In the genomic region with DNA sequence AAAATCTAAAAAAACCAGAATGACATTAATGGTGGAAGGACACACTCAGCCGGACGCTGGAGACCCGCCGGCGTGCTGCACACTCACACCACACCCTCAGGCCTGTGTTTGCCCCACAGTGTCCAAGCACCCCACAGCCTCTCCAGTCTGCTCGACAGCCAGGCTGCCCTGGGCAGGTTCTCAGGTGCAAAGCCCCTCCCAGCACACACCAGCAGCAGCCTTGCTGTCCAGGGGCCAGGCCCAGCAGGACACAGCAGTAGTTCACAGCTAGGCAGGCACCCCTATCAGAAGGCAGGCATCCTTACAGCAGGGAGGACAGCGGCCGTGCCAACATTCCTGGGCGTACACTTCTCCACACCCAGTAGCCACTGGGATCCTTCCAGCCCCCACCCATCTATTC, we compare ENCODE assay signal across 23 cellular contexts. TPM values are rescaled to one million over a fixed set of nuclear protein-coding genes. Genes with fewer than 3 reads are reported as not detected.
A peak's percentile ranks its signal among the peaks of the same experiment; 100 is the strongest.
DNase-seq lines count a peak whose midpoint lies in the region; ATAC-seq and TF ChIP-seq lines count a peak whose summit lies in the region.
"Had no signal": no experiment of that assay in that cellular context is flagged by ENCODE, and none has a peak within 500 bp of the region (broad histone marks: within the 10 kb centered on the region; RNA-seq: fewer than 3 reads in every experiment).

No MANE protein-coding gene starts in this region.

- H3K9me3 ChIP-seq in HEK293 (ENCODE audit: control insufficient read depth, insufficient read depth, low read depth, low read length) (no peaks in the 10 kb centered on the region), adipocyte (ENCODE audit: control insufficient read depth, low read length) (no peaks in the 10 kb centered on the region), mucosa of descending colon (no peaks in the 10 kb centered on the region), stomach smooth muscle (ENCODE audit: control insufficient read depth in 2 of 2, low read length in 2 of 2) (no peaks in the 10 kb centered on the region)
- H3K9me3 ChIP-seq: Peyer's patch, SJCRH30 had no signal

- H3K4me1 ChIP-seq in HEK293 (ENCODE audit: control insufficient read depth, insufficient read depth, low read length) (no peaks in the 10 kb centered on the region; the same call in 1 of the 2 replicates), adipocyte (ENCODE audit: control insufficient read depth, insufficient read depth, low read length) (peaks cover 33% of the 10 kb centered on the region), mucosa of descending colon (ENCODE audit: low read depth) (peaks cover 14% of the 10 kb centered on the region), stomach smooth muscle (ENCODE audit: control insufficient read depth, insufficient read depth, low read length) (peaks cover 20% of the 10 kb centered on the region)

- no peaks in the 10 kb centered on the region for H3K27me3 ChIP-seq in adipocyte (replicated peaks; ENCODE audit: control insufficient read depth, insufficient read depth, low read length)
- H3K27me3 ChIP-seq in stomach smooth muscle (ENCODE audit: control insufficient read depth in 1 of 2, insufficient read depth in 2 of 2, low read length in 2 of 2): no peaks in the 10 kb centered on the region
- H3K27me3 ChIP-seq: Peyer's patch, SJCRH30 had no signal

- H3K4me3 ChIP-seq in HEK293 (ENCODE audit: low read depth, low read length) (no peak overlapping the region), adipocyte (ENCODE audit: low read length) (no peak overlapping the region), mucosa of descending colon (no peak overlapping the region), stomach smooth muscle (ENCODE audit: low read length in 2 of 2) (no peak overlapping the region)
- H3K4me3 ChIP-seq: SJCRH30 had no signal

- CTCF ChIA-PET in HEK293 (lab: Yijun Ruan, JAX): interaction anchor here (0.6 to 3.0 kb wide), 12 partner anchors 10 to 450 kb away, joined by 3 to 18 read pairs (median 5); partner anchors contain the start of gene ESS2

- H3K27ac ChIP-seq in HEK293 (ENCODE audit: extremely low read depth, low read depth, low read length) (no peak overlapping the region), stomach smooth muscle (ENCODE audit: low read length) (peak overlapping the region; percentile 76)
- H3K27ac ChIP-seq: KMS-11, SJCRH30 had no signal

- POLR2A ChIA-PET in HEK293 (lab: Yijun Ruan, JAX): interaction anchor here (1.1 to 3.2 kb wide), 4 partner anchors 36 to 299 kb away, joined by 3 to 26 read pairs (median 21); partner anchors contain the start of genes CDC45, ESS2, HIRA and MRPL40

- H3K9ac ChIP-seq in adipocyte (ENCODE audit: low read length) (peak overlapping the region; percentile 1), stomach smooth muscle (ENCODE audit: low read length in 2 of 2) (no peak overlapping the region)
- H3K9ac ChIP-seq: KMS-11 had no signal

- ATAC-seq in mucosa of descending colon (no peak), HG03469 (IDR thresholded peaks at IDR 0.05; ENCODE audit: unreplicated experiment) (no peak)
- ATAC-seq: CD8-positive, alpha-beta T cell had no signal

- H3K36me3 ChIP-seq in HEK293 (ENCODE audit: control insufficient read depth in 2 of 2, insufficient read depth in 1 of 2, low read length in 2 of 2) (peaks cover 0 to 27% of the 10 kb centered on the region in 2 experiments; a peak in 1 of 3 replicates), adipocyte (ENCODE audit: control insufficient read depth, insufficient read depth, low read length, severe bottlenecking) (peaks cover 38% of the 10 kb centered on the region), mucosa of descending colon (ENCODE audit: low read depth) (no peaks in the 10 kb centered on the region), stomach smooth muscle (ENCODE audit: control insufficient read depth in 2 of 2, insufficient read depth in 2 of 2, low read length in 2 of 2) (no peaks in the 10 kb centered on the region)
- H3K36me3 ChIP-seq: SJCRH30 had no signal

- DNase-seq in adipocyte (ENCODE audit: low read depth) (no peak), mucosa of descending colon (peak in 2 of 3 donors; percentile 39 to 53), foreskin melanocyte (no peak), NCI-H2029 (lab: John Stamatoyannopoulos, UW) (no peak), NCI-H82 (lab: John Stamatoyannopoulos, UW) (no peak)
- DNase-seq: CD8-positive, alpha-beta T cell; DMS53; GF-D8; HFFc6; MV-4-11; NCI-H1105 treated with DMSO at 0.1 percent for 48 hours; NCI-H2081; NCI-H2171; NCI-H345; NCI-H524; NCI-H774; Peyer's patch; SJCRH30 had no signal

- TF ChIP-seq CTCF in HEK293 (tag by site-specific recombination; IDR thresholded peaks at IDR 0.05) (no peak), mucosa of descending colon (IDR thresholded peaks at IDR 0.05) (no peak)

- intact Hi-C loops in mucosa of descending colon (cut with DNase I, micrococcal nuclease): no loop called here

TF ChIP-seq in HEK293, 187 proteins besides CTCF, POLR2A, EP300 and RAD21:
- TF ChIP-seq ZFHX2 (tag by site-specific recombination; conservative IDR thresholded peaks at IDR 0.05) (no peak), ELK4 (IDR thresholded peaks at IDR 0.05; ENCODE audit: borderline replicate concordance, low read depth, low read length) (no peak), ZNF837 (tag by site-specific recombination; IDR thresholded peaks at IDR 0.05) (no peak), ZIC2 (tag by site-specific recombination; IDR thresholded peaks at IDR 0.05) (peak; percentile 44)
TF ChIP-seq in HEK293: peak in this region for 1.

RNA-seq across cellular contexts. Expression of gene SLC25A1, which starts 1.7 kb away (rescaled TPM):
- 100 to 1,000 TPM in 2 of 3 donors, 10 to 100 TPM in 1; 88.3 to 165 (median 135) TPM for total RNA-seq in mucosa of descending colon

RNA-seq across cellular contexts. Expression of gene GSC2, which starts 30.1 kb away (rescaled TPM):
- total RNA-seq in mucosa of descending colon: not detected
- total RNA-seq: A673; CD8-positive, alpha-beta T cell; HFFc6; Peyer's patch; SJCRH30 had no signal

RNA-seq across cellular contexts. Expression of gene ESS2, which starts 35.8 kb away (rescaled TPM):
- 10 to 100 TPM; 10.2 to 18.1 (median 11.0) TPM for total RNA-seq in mucosa of descending colon

RNA-seq across cellular contexts. Expression of gene TSSK2, which starts 49.1 kb away (rescaled TPM):
- not detected for total RNA-seq in mucosa of descending colon
- total RNA-seq: A673, HFFc6, SJCRH30 had no signal

RNA-seq across cellular contexts. Expression of gene DGCR2, which starts 58.0 kb away (rescaled TPM):
- 100 to 1,000 TPM in 1 of 3 donors, 10 to 100 TPM in 2; 68.4 to 100 (median 79.8) TPM for total RNA-seq in mucosa of descending colon

Comparison
In these comparisons a context has a peak if more than half of its experiments do, and no peak if none do; other contexts are left out.
1. DNase-seq: peak in mucosa of descending colon (2 of 3); none in adipocyte (single experiment), foreskin melanocyte (single experiment), NCI-H2029 (single experiment) and NCI-H82 (single experiment).